Comparison of ENCODE assay signal across 10 cellular contexts in genomic region chr1:13878001-13878400, GRCh38.
"Had no signal": no experiment of that assay in that cellular context is flagged by ENCODE, and none has a peak within 500 bp of the region (broad histone marks: within the 10 kb centered on the region; RNA-seq: fewer than 3 reads in every experiment).

No MANE protein-coding gene starts in this region.

- H3K9me3 ChIP-seq: HAP-1 had no signal

- H3K4me3 Mint-ChIP-seq: HFFc6 had no signal

- H3K4me1 ChIP-seq: HAP-1 had no signal

- H2AFZ ChIP-seq: GM23248 had no signal

- H3K4me3 ChIP-seq: GM23248, HAP-1, K562 had no signal

- H3K27ac ChIP-seq: GM23248, HL-60 had no signal

- H3K9ac ChIP-seq: GM23248 had no signal

- ATAC-seq: HCT116, K562 had no signal

- DNase-seq: GM23248, GOT3, H7, HFFc6, IMR-90, KG1 had no signal

- H3K36me3 ChIP-seq: HAP-1 had no signal

- H3K27ac Mint-ChIP-seq: HFFc6 had no signal
